In genomic region chr3:143604849-143605660, GRCh38 we compare ENCODE assay signal across 13 cellular contexts.
DNase-seq lines count a peak whose midpoint lies in the region; ATAC-seq lines count a peak whose summit lies in the region.
"Had no signal": no experiment of that assay in that cellular context is flagged by ENCODE, and none has a peak within 500 bp of the region (broad histone marks: within the 10 kb centered on the region; RNA-seq: fewer than 3 reads in every experiment).

No MANE protein-coding gene starts in this region.

- DNase-seq in germinal center (ENCODE audit: low spot score), result peak; percentile 10
- no peak for DNase-seq in HK-2 (ENCODE audit: unreplicated experiment)
- no peak for DNase-seq in COLO829 (ENCODE audit: low spot score)
- DNase-seq in GM19238 (ENCODE audit: insufficient read length, low spot score), result no peak
- DNase-seq in DMS53 treated with DMSO at 0.1 percent for 48 hours (lab: John Stamatoyannopoulos, UW; ENCODE audit: unreplicated experiment), result no peak
- DNase-seq: adrenal gland; effector CD4-positive, alpha-beta T cell; GM23248; KBM-7; NCI-H524 had no signal

- ATAC-seq in GM18867 (IDR thresholded peaks at IDR 0.05; ENCODE audit: unreplicated experiment) (peak; percentile 83), GM21576 (IDR thresholded peaks at IDR 0.05; ENCODE audit: unreplicated experiment) (peak; percentile 86), HG03354 (IDR thresholded peaks at IDR 0.05; ENCODE audit: poor library complexity, severe bottlenecking, unreplicated experiment) (peak; percentile 86)
